ENCODE assay signal across 13 cellular contexts in the genomic region with DNA sequence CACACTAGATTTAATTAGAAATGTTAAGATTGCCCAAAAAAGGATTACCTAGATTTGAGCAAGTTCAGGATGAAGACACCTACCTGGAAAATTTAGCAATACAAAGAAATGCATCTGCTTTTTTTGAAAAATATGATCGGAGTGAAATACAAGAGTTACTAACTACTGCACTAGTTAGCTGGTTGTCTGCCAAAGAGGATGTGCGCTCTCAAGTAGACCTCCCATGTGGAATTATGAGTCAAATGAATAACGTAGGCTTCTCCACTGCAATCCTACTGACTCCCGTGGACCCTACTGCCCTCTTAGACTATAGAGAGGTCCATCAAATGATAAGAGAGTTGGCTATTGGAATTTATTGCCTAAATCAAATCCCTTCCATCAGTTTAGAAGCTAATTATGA. TPM values are rescaled to one million over a fixed set of nuclear protein-coding genes. Genes with fewer than 3 reads are reported as not detected.
A peak's percentile ranks its signal among the peaks of the same experiment; 100 is the strongest.
DNase-seq lines count a peak whose midpoint lies in the region; ATAC-seq and TF ChIP-seq lines count a peak whose summit lies in the region.
"Had no signal": no experiment of that assay in that cellular context is flagged by ENCODE, and none has a peak within 500 bp of the region (broad histone marks: within the 10 kb centered on the region; RNA-seq: fewer than 3 reads in every experiment).

No MANE protein-coding gene starts in this region.

- H2AFZ ChIP-seq in GM23248, result no peak overlapping the region

- peaks cover 49% of the 10 kb centered on the region for H3K36me3 Mint-ChIP-seq in activated CD4-positive, alpha-beta T cell treated with anti-CD3 and anti-CD28 coated beads, Interleukin-2, amount 10 ng/mL, durations not matched to agents 24 days and 14 days (ENCODE audit: low read depth)

- no peak for ATAC-seq in psoas muscle

- H3K79me2 ChIP-seq in GM23248 (ENCODE audit: insufficient read depth), result peaks cover 61% of the 10 kb centered on the region

- H3K4me3 ChIP-seq in GM23248 (no peak overlapping the region), astrocyte of the cerebellum (ENCODE audit: low read depth, low read length) (no peak overlapping the region), fibroblast of mammary gland (ENCODE audit: control insufficient read depth, low read depth, low read length) (no peak overlapping the region), psoas muscle (no peak overlapping the region)
- H3K4me3 ChIP-seq: BLaER1 had no signal

- H3K4me3 Mint-ChIP-seq in activated CD4-positive, alpha-beta T cell treated with anti-CD3 and anti-CD28 coated beads, Interleukin-2, amount 10 ng/mL, durations not matched to agents 24 days and 14 days, result no peak overlapping the region

- H3K9me3 ChIP-seq in GM23248 (ENCODE audit: low read depth), result peaks cover 2% of the 10 kb centered on the region
- H3K9me3 ChIP-seq in psoas muscle, result peaks cover 6% of the 10 kb centered on the region

- DNase-seq in GM23248 (peak; percentile 82), astrocyte of the cerebellum (ENCODE audit: low read depth) (peak; percentile 24), fibroblast of mammary gland (ENCODE audit: low read depth) (peak; percentile 91), EL (no peak), psoas muscle (no peak)
- no peak for DNase-seq in activated CD8-positive, alpha-beta memory T cell treated with anti-CD3 and anti-CD28 coated beads for 24 hours
- no peak for DNase-seq in activated CD4-positive, alpha-beta T cell treated with anti-CD3 and anti-CD28 coated beads, Interleukin-2, amount 10 ng/mL, durations not matched to agents 24 days and 14 days
- DNase-seq: HFFc6, NCI-H187, NCI-H446, NCI-H69, SHP77 had no signal

- H4K20me1 ChIP-seq in GM23248 (ENCODE audit: insufficient read depth), result no peaks in the 10 kb centered on the region

- H3K4me1 ChIP-seq in GM23248 (ENCODE audit: insufficient read depth), result peaks cover 15% of the 10 kb centered on the region
- H3K4me1 ChIP-seq in psoas muscle, result peaks cover 10% of the 10 kb centered on the region

- no peak overlapping the region for H3K27ac Mint-ChIP-seq in activated CD4-positive, alpha-beta T cell treated with anti-CD3 and anti-CD28 coated beads, Interleukin-2, amount 10 ng/mL, durations not matched to agents 24 days and 14 days

- H3K9me3 Mint-ChIP-seq in activated CD4-positive, alpha-beta T cell treated with anti-CD3 and anti-CD28 coated beads, Interleukin-2, amount 10 ng/mL, durations not matched to agents 24 days and 14 days, result peaks cover 17% of the 10 kb centered on the region

- H3K27me3 Mint-ChIP-seq in activated CD4-positive, alpha-beta T cell treated with anti-CD3 and anti-CD28 coated beads, Interleukin-2, amount 10 ng/mL, durations not matched to agents 24 days and 14 days, result no peaks in the 10 kb centered on the region

- H3K27me3 ChIP-seq in GM23248 (replicated peaks; ENCODE audit: insufficient read depth) (no peaks in the 10 kb centered on the region), psoas muscle (ENCODE audit: insufficient read depth in 3 of 3, low read length in 2 of 3) (no peaks in the 10 kb centered on the region)
- H3K27me3 ChIP-seq: BLaER1 had no signal

- H3K4me1 Mint-ChIP-seq in activated CD4-positive, alpha-beta T cell treated with anti-CD3 and anti-CD28 coated beads, Interleukin-2, amount 10 ng/mL, durations not matched to agents 24 days and 14 days, result peaks cover 36% of the 10 kb centered on the region

- H3K36me3 ChIP-seq in GM23248 (ENCODE audit: low read depth) (0 out of 2 replicates have a peak, but pooled peaks cover 3% of the 10 kb centered on the region), psoas muscle (ENCODE audit: insufficient read depth in 1 of 2, low read depth in 1 of 2) (peaks cover 0 to 13% of the 10 kb centered on the region in 2 donors)

- no peaks in the 10 kb centered on the region for H3K9me2 ChIP-seq in GM23248 (ENCODE audit: insufficient read depth)

- in situ Hi-C loops in GM23248 (cut with MboI) (no loop called here), astrocyte of the cerebellum (cut with HindIII; ENCODE audit: low sequenced_read_pairs) (no loop called here)

- TF ChIP-seq CTCF in astrocyte of the cerebellum (IDR thresholded peaks at IDR 0.05; ENCODE audit: low read depth, low read length, missing control alignments), result no peak
- no peak for TF ChIP-seq CTCF in fibroblast of mammary gland (conservative IDR thresholded peaks at IDR 0.05; ENCODE audit: control insufficient read depth, insufficient read depth, low read depth, low read length)
- TF ChIP-seq CTCF in psoas muscle (IDR thresholded peaks at IDR 0.05), result no peak

- no peak overlapping the region for H3K4me2 ChIP-seq in GM23248 (ENCODE audit: unreplicated experiment)
- H3K4me2 ChIP-seq: BLaER1 had no signal

- H3K27ac ChIP-seq in GM23248 (no peak overlapping the region; the same call in 1 of the 2 replicates), psoas muscle (no peak overlapping the region)
- H3K27ac ChIP-seq: BLaER1 had no signal

- no peak overlapping the region for H3K9ac ChIP-seq in GM23248
- H3K9ac ChIP-seq: BLaER1 had no signal

- intact Hi-C loops in psoas muscle (cut with DNase I), result loop anchor here in 1 of 2 donors (10.0 kb wide), 1 partner anchor 88 kb away; a partner anchor contains a TSS
- intact Hi-C loops in activated CD4-positive, alpha-beta T cell treated with anti-CD3 and anti-CD28 coated beads, Interleukin-2, amount 10 ng/mL, durations not matched to agents 24 days and 14 days (cut with micrococcal nuclease), result no loop called here

- H3F3A ChIP-seq in GM23248 (ENCODE audit: insufficient read depth), result peaks cover 25% of the 10 kb centered on the region

- 29 to 31% methylated on average over 4 of the region's 4 CpGs for WGBS in GM23248 (ENCODE audit: low coverage in 1 of 2, low lambda C conversion rate in 2 of 2, missing lambda C conversion rate in 2 of 2), 2 experiments
- 58 to 67% (median 63%) methylated on average over 4 of the region's 4 CpGs for WGBS in psoas muscle, 3 donors

RNA-seq across cellular contexts. Expression of a gene that starts 2.0 kb away (rescaled TPM):
- total RNA-seq in GM23248 (2014; rRNA removed; shearing (Covaris generic)), result 2.3 and 3.4 TPM in 2 replicates
- polyA plus RNA-seq in GM23248 (2016; fragmentation: Nextera tagmentation; extraction: Ambion mirVana) (3.1 and 3.8 TPM in 2 replicates), psoas muscle (1 to 10 TPM in 1 of 3 donors, under 1 TPM in 2; 0.72 to 3.6 (median 0.98) TPM)
- 1 to 10 TPM; 4.1 to 8.7 (median 6.0) TPM for total RNA-seq in psoas muscle
- 2.9 and 3.4 TPM in 2 replicates for total RNA-seq in activated CD4-positive, alpha-beta T cell treated with anti-CD3 and anti-CD28 coated beads, Interleukin-2, amount 10 ng/mL, durations not matched to agents 24 days and 14 days

RNA-seq across cellular contexts. Expression of a gene that starts 15.2 kb away (rescaled TPM):
- total RNA-seq in GM23248 (2014; rRNA removed; shearing (Covaris generic)), result 63.4 and 67.7 TPM in 2 replicates
- 54.4 and 61.7 TPM in 2 replicates for polyA plus RNA-seq in GM23248 (2016; fragmentation: Nextera tagmentation; extraction: Ambion mirVana)
- total RNA-seq in psoas muscle, result 10 to 100 TPM; 50.8 to 67.0 (median 62.0) TPM
- polyA plus RNA-seq in psoas muscle, result 100 to 1,000 TPM in 1 of 3 donors, 10 to 100 TPM in 2; 57.9 to 148 (median 66.6) TPM
- 59.7 and 63.7 TPM in 2 replicates for total RNA-seq in activated CD4-positive, alpha-beta T cell treated with anti-CD3 and anti-CD28 coated beads, Interleukin-2, amount 10 ng/mL, durations not matched to agents 24 days and 14 days

Comparison
In these comparisons a context has a peak if more than half of its experiments do, and no peak if none do; other contexts are left out.
1. DNase-seq: peak in GM23248 (single experiment), astrocyte of the cerebellum (single experiment) and fibroblast of mammary gland (single experiment); none in EL (single experiment), psoas muscle (0 of 2), activated CD8-positive, alpha-beta memory T cell treated with anti-CD3 and anti-CD28 coated beads for 24 hours (single experiment) and activated CD4-positive, alpha-beta T cell treated with anti-CD3 and anti-CD28 coated beads, Interleukin-2, amount 10 ng/mL, durations not matched to agents 24 days and 14 days (single experiment).